32 cellular contexts compared by ENCODE assay signal in the genomic region with DNA sequence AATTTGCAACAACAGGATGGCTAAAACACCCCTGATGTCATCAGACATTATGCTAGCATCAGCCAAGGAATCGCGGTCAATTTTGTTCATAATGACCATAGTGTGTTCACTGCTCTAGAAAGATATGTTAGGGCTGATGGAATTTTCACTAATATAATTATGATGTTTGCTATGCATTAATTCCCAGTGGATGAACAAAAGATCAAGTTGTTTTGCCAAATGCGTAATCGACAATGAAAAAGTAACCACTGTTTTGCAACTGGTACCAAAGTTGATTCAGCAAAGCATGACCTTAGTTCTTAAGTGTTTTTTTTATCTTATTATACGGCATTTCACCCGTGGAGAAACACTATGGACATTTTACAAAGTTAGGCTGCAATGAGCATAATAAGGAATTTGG.
"Had no signal": no experiment of that assay in that cellular context is flagged by ENCODE, and none has a peak within 500 bp of the region (broad histone marks: within the 10 kb centered on the region; RNA-seq: fewer than 3 reads in every experiment).

No MANE protein-coding gene starts in this region.

- H3K4me1 Mint-ChIP-seq: neural progenitor cell; stimulated activated memory B cell treated with anti-CD40 and anti-IgM and Interleukin-4, amounts not matched to agents 10 μg/mL and 1 μg/mL and 100 μg/mL, for 72 hours; stimulated activated naive CD8-positive, alpha-beta T cell treated with anti-CD3 and anti-CD28 coated beads, Interleukin-15, amount 100 ng/mL, for 72 hours had no signal

- H3K27ac Mint-ChIP-seq: naive thymus-derived CD8-positive, alpha-beta T cell; natural killer cell treated with Interleukin-12 subunit alpha and Interleukin-12 subunit beta and Interleukin-15 and Interleukin-18, amount 100 ng/mL, for 72 hours; neural progenitor cell; progenitor cell of endocrine pancreas; stimulated activated memory B cell treated with anti-CD40 and anti-IgM and Interleukin-4, amounts not matched to agents 10 μg/mL and 1 μg/mL and 100 μg/mL, for 72 hours; stimulated activated naive CD8-positive, alpha-beta T cell treated with anti-CD3 and anti-CD28 coated beads, Interleukin-15, amount 100 ng/mL, for 72 hours; type B pancreatic cell had no signal

- H3K36me3 ChIP-seq: neural progenitor cell, ovary, right lobe of liver, sigmoid colon, spleen, suprapubic skin, tibial artery, transverse colon, upper lobe of right lung, uterus had no signal

- H3K4me3 Mint-ChIP-seq: naive thymus-derived CD8-positive, alpha-beta T cell; natural killer cell treated with Interleukin-12 subunit alpha and Interleukin-12 subunit beta and Interleukin-15 and Interleukin-18, amount 100 ng/mL, for 72 hours; neural progenitor cell; stimulated activated memory B cell treated with anti-CD40 and anti-IgM and Interleukin-4, amounts not matched to agents 10 μg/mL and 1 μg/mL and 100 μg/mL, for 72 hours; stimulated activated naive CD8-positive, alpha-beta T cell treated with anti-CD3 and anti-CD28 coated beads, Interleukin-15, amount 100 ng/mL, for 72 hours; type B pancreatic cell had no signal

- H3K27me3 Mint-ChIP-seq: progenitor cell of endocrine pancreas; stimulated activated memory B cell treated with anti-CD40 and anti-IgM and Interleukin-4, amounts not matched to agents 10 μg/mL and 1 μg/mL and 100 μg/mL, for 72 hours; type B pancreatic cell had no signal

- H3K27ac ChIP-seq: neural progenitor cell, ovary, parathyroid adenoma, psoas muscle, right lobe of liver, sigmoid colon, skin epidermis, spleen, suprapubic skin, testis, tibial artery, transverse colon, upper lobe of right lung, uterus had no signal

- H3K4me3 ChIP-seq: neural progenitor cell, ovary, psoas muscle, right lobe of liver, sigmoid colon, skin epidermis, smooth muscle cell, spleen, suprapubic skin, testis, tibial artery, transverse colon, upper lobe of right lung, uterus had no signal

- DNase-seq: naive thymus-derived CD8-positive, alpha-beta T cell; occipital lobe; ovary; posterior cingulate gyrus; psoas muscle; right cardiac atrium; right lobe of liver; sigmoid colon; spleen; stimulated activated CD4-positive, alpha-beta T cell treated with anti-CD3 and anti-CD28 coated beads, Interleukin-12 subunit alpha, Interleukin-12 subunit beta, amount 100 ng/mL, for 4 hours; stimulated activated CD4-positive, alpha-beta T cell treated with anti-CD3 and anti-CD28 coated beads, Interleukin-1b, Interleukin-23, amount 100 ng/mL, for 48 hours; stimulated activated CD4-positive, alpha-beta T cell treated with anti-CD3 and anti-CD28 coated beads, Interleukin-4, amount 100 ng/mL, for 1 hour; stimulated activated CD4-positive, alpha-beta T cell treated with anti-CD3 and anti-CD28 coated beads, Interleukin-4, amount 100 ng/mL, for 4 hours; stimulated activated CD8-positive, alpha-beta memory T cell treated with anti-CD3 and anti-CD28 coated beads, Interleukin-4, amount 100 ng/mL, for 48 hours; stimulated activated naive CD4-positive, alpha-beta T cell; stimulated activated naive CD8-positive, alpha-beta T cell treated with anti-CD3 and anti-CD28 coated beads, Interleukin-15, amount 100 ng/mL, for 72 hours; stimulated activated naive CD8-positive, alpha-beta T cell treated with anti-CD3 and anti-CD28 coated beads, Interleukin-15, Interleukin-2, amounts not matched to agents 100 U/mL and 50 U/mL, for 24 hours; substantia nigra; testis; tibial artery; transverse colon; upper lobe of right lung; uterus had no signal

- H3K79me2 ChIP-seq: parathyroid adenoma had no signal

- H3K9me3 ChIP-seq: ovary, psoas muscle, right lobe of liver, sigmoid colon, spleen, suprapubic skin, testis, tibial artery, transverse colon, upper lobe of right lung, uterus had no signal

- ATAC-seq: naive thymus-derived CD8-positive, alpha-beta T cell; natural killer cell treated with Interleukin-12 subunit alpha and Interleukin-12 subunit beta and Interleukin-15 and Interleukin-18, amount 100 ng/mL, for 72 hours; psoas muscle; right cardiac atrium; right lobe of liver; stimulated activated memory B cell treated with anti-CD40 and anti-IgM and Interleukin-4, amounts not matched to agents 10 μg/mL and 1 μg/mL and 100 μg/mL, for 72 hours; stimulated activated naive CD8-positive, alpha-beta T cell treated with anti-CD3 and anti-CD28 coated beads, Interleukin-15, amount 100 ng/mL, for 72 hours; stimulated activated naive CD8-positive, alpha-beta T cell treated with anti-CD3 and anti-CD28 coated beads, Interleukin-15, Interleukin-2, amounts not matched to agents 100 U/mL and 50 U/mL, for 24 hours; upper lobe of right lung had no signal

- H3K36me3 Mint-ChIP-seq: naive thymus-derived CD8-positive, alpha-beta T cell; neural progenitor cell; stimulated activated memory B cell treated with anti-CD40 and anti-IgM and Interleukin-4, amounts not matched to agents 10 μg/mL and 1 μg/mL and 100 μg/mL, for 72 hours; type B pancreatic cell had no signal

- H3K27me3 ChIP-seq: neural progenitor cell, ovary, right lobe of liver, sigmoid colon, spleen, suprapubic skin, testis, tibial artery, transverse colon, upper lobe of right lung, uterus had no signal

- H3K4me1 ChIP-seq: neural progenitor cell, parathyroid adenoma, psoas muscle, right lobe of liver, sigmoid colon, spleen, suprapubic skin, testis, tibial artery, transverse colon, upper lobe of right lung, uterus had no signal

- H3K4me2 ChIP-seq: neural progenitor cell, smooth muscle cell had no signal

- H3K9me3 Mint-ChIP-seq: neural progenitor cell had no signal

- H3K9ac ChIP-seq: neural progenitor cell, parathyroid adenoma had no signal
